In the genomic region with DNA sequence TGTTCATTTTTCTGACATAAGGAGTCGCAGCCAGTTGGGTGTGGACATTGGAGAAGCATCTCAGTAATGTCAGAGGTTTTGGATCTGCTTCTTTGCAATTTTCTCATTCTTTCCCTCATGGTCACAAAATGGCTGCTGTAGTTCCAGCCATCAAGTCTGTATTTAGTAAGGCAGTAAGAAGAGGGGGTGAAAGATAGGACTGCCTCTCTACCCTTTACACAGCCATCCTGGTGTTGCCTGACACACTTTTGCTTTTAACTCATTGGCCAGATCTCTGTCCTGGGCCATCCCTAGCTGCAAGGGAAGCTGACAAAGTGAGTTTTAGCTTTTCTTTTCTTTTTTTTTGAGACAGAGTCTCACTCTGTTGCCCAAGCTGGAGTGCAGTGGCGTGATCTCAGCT, we compare ENCODE assay signal across 30 cellular contexts.
"Had no signal": no experiment of that assay in that cellular context is flagged by ENCODE, and none has a peak within 500 bp of the region (broad histone marks: within the 10 kb centered on the region; RNA-seq: fewer than 3 reads in every experiment).

No MANE protein-coding gene starts in this region.

- H3K4me3 ChIP-seq: ascending aorta, cardiac muscle cell had no signal

- ATAC-seq: activated CD4-positive, alpha-beta T cell treated with anti-CD3 and anti-CD28 coated beads for 36 hours; activated CD4-positive, CD25-positive, alpha-beta regulatory T cell treated with anti-CD3 and anti-CD28 coated beads, Interleukin-2, amount 50 U/mL, for 24 hours; activated CD8-positive, alpha-beta T cell treated with anti-CD3 and anti-CD28 coated beads, Interleukin-2, amount 10 ng/mL, durations not matched to agents 7 days and 5 days; activated naive CD8-positive, alpha-beta T cell treated with anti-CD3 and anti-CD28 coated beads, Interleukin-2, amount 50 U/mL, for 24 hours had no signal

- H3K27me3 ChIP-seq: ascending aorta, cardiac muscle cell had no signal

- FAIRE-seq: bronchial epithelial cell, TTC549 had no signal

- DNase-seq: activated CD4-positive, alpha-beta memory T cell treated with anti-CD3 and anti-CD28 coated beads, Interleukin-2, amount 10 ng/mL, durations not matched to agents 7 days and 5 days; activated CD4-positive, alpha-beta T cell treated with anti-CD3 and anti-CD28 coated beads for 1 hour; activated CD4-positive, alpha-beta T cell treated with anti-CD3 and anti-CD28 coated beads for 36 hours; activated CD4-positive, alpha-beta T cell treated with anti-CD3 and anti-CD28 coated beads for 48 hours; activated CD4-positive, alpha-beta T cell treated with anti-CD3 and anti-CD28 coated beads, Interleukin-2, amount 10 ng/mL, durations not matched to agents 7 days and 5 days; activated CD4-positive, alpha-beta T cell treated with anti-CD3 and anti-CD28 coated beads, Interleukin-2, amount 50 U/mL, for 48 hours; activated CD4-positive, CD25-positive, alpha-beta regulatory T cell; activated CD8-positive, alpha-beta memory T cell treated with anti-CD3 and anti-CD28 coated beads, Interleukin-2, amount 50 U/mL, for 48 hours; activated CD8-positive, alpha-beta T cell treated with anti-CD3 and anti-CD28 coated beads, Interleukin-2, amount 10 ng/mL, durations not matched to agents 7 days and 5 days; activated effector memory CD4-positive, alpha-beta T cell treated with Interleukin-2 at 50 U/mL for 16 hours; activated gamma-delta T cell; activated naive CD4-positive, alpha-beta T cell treated with anti-CD3 and anti-CD28 coated beads, Interleukin-2, amount 10 ng/mL, durations not matched to agents 7 days and 5 days; activated naive CD4-positive, alpha-beta T cell treated with Interleukin-2 at 50 U/mL for 16 hours; activated naive CD8-positive, alpha-beta T cell treated with anti-CD3 and anti-CD28 coated beads, Interleukin-2, amount 10 ng/mL, durations not matched to agents 7 days and 5 days; activated naive CD8-positive, alpha-beta T cell treated with anti-CD3 and anti-CD28 coated beads, Interleukin-2, amount 50 U/mL, for 24 hours; activated T-cell treated with anti-CD3 and anti-CD28 coated beads, Interleukin-2, amount 50 U/mL, for 24 hours; activated T-cell treated with anti-CD3 and anti-CD28 coated beads, Interleukin-2, amount 50 U/mL, for 48 hours; amygdala; anterior cingulate cortex; caudate nucleus; cerebellar nuclear complex; T-helper 1 cell; T-helper 2 cell; T-helper 9 cell had no signal

- H3K36me3 ChIP-seq: ascending aorta, cardiac muscle cell had no signal

- H3K27ac ChIP-seq: ascending aorta, cardiac muscle cell, VCaP had no signal
